Comparison of ENCODE assay signal across 30 cellular contexts in genomic region chrX:18721683-18722499, GRCh38. TPM values are rescaled to one million over a fixed set of nuclear protein-coding genes. Genes with fewer than 3 reads are reported as not detected.
A peak's percentile ranks its signal among the peaks of the same experiment; 100 is the strongest.
DNase-seq lines count a peak whose midpoint lies in the region; ATAC-seq and TF ChIP-seq lines count a peak whose summit lies in the region.
"Had no signal": no experiment of that assay in that cellular context is flagged by ENCODE, and none has a peak within 500 bp of the region (broad histone marks: within the 10 kb centered on the region; RNA-seq: fewer than 3 reads in every experiment).

No MANE protein-coding gene starts in this region.

- H2AFZ ChIP-seq in OCI-LY7 (ENCODE audit: low read length) = no peak overlapping the region
- H2AFZ ChIP-seq: GM23248 had no signal

- H3K27me3 ChIP-seq in ascending aorta (no peaks in the 10 kb centered on the region), layer of hippocampus (ENCODE audit: control insufficient read depth, insufficient read depth, low read length) (no peaks in the 10 kb centered on the region)
- H3K27me3 ChIP-seq: BE2C had no signal

- POLR2A ChIA-PET in OCI-LY7 (lab: Charles Lee) = no interaction called here

- peak; percentile 42 for ATAC-seq in sciatic nerve
- no peak for ATAC-seq in esophagus mucosa
- ATAC-seq: right cardiac atrium; stimulated activated naive CD8-positive, alpha-beta T cell treated with anti-CD3 and anti-CD28 coated beads, Interleukin-15, amount 100 ng/mL, for 72 hours; T-cell had no signal

- no peaks in the 10 kb centered on the region for H3K4me1 ChIP-seq in ascending aorta
- no peaks in the 10 kb centered on the region for H3K4me1 ChIP-seq in OCI-LY7 (ENCODE audit: insufficient read depth, low read length, poor library complexity, severe bottlenecking)
- H3K4me1 ChIP-seq: adrenal gland, BE2C had no signal

- H3K27ac ChIP-seq in ascending aorta (peak overlapping the region; percentile 37 to 43), layer of hippocampus (ENCODE audit: low read depth, low read length) (peak overlapping the region; percentile 36), OCI-LY7 (ENCODE audit: low read depth, low read length, poor library complexity, severe bottlenecking) (no peak overlapping the region), coronary artery (no peak overlapping the region)
- H3K27ac ChIP-seq: adrenal gland, GM23248 had no signal

- DNase-seq in Ammon's horn (ENCODE audit: low spot score) (peak; percentile 33), ascending aorta (ENCODE audit: low spot score in 2 of 2) (no peak), sciatic nerve (ENCODE audit: low spot score) (no peak), OCI-LY7 (ENCODE audit: low spot score) (no peak), coronary artery (ENCODE audit: low spot score) (no peak)
- no peak for DNase-seq in stimulated activated CD4-positive, alpha-beta T cell treated with anti-CD3 and anti-CD28 coated beads, Interleukin-2, amount 100 ng/mL, for 48 hours
- DNase-seq: activated CD4-positive, CD25-positive, alpha-beta regulatory T cell treated with anti-CD3 and anti-CD28 coated beads, Interleukin-2, amount 50 U/mL, for 72 hours; activated CD8-positive, alpha-beta memory T cell treated with anti-CD3 and anti-CD28 coated beads for 24 hours; activated T-cell treated with anti-CD3 and anti-CD28 coated beads, Interleukin-2, amount 50 U/mL, for 1 hour; adrenal gland; BE2C; cortex of kidney; endodermal cell; GDM1; GM23248; KG1; NCI-H1436; NCI-H2107; right cardiac atrium; stimulated activated CD4-positive, alpha-beta T cell treated with anti-CD3 and anti-CD28 coated beads, Interleukin-15, amount 100 ng/mL, for 24 hours; stimulated activated naive CD8-positive, alpha-beta T cell treated with anti-CD3 and anti-CD28 coated beads, Interleukin-15, amount 100 ng/mL, for 72 hours; T-cell had no signal

- intact Hi-C loops in ascending aorta (cut with DNase I) (no loop called here), sciatic nerve (cut with DNase I) (no loop called here), OCI-LY7 (cut with micrococcal nuclease; ENCODE audit: unreplicated experiment) (no loop called here)

- CTCF ChIA-PET in OCI-LY7 (lab: Charles Lee; ENCODE audit: unreplicated experiment) = no interaction called here

- no TSS peak for BruUV-seq in OCI-LY7 (replicated peaks; lab: Mats Ljungman, UMichigan)

- H3K36me3 ChIP-seq in ascending aorta (no peaks in the 10 kb centered on the region), OCI-LY7 (ENCODE audit: insufficient read depth, low read length) (no peaks in the 10 kb centered on the region)
- H3K36me3 ChIP-seq: adrenal gland, BE2C had no signal

- H3K9me3 ChIP-seq in ascending aorta (no peaks in the 10 kb centered on the region), OCI-LY7 (ENCODE audit: low read length) (no peaks in the 10 kb centered on the region)
- H3K9me3 ChIP-seq: adrenal gland, BE2C had no signal

- H4K20me1 ChIP-seq in OCI-LY7 (ENCODE audit: insufficient read depth, low read length) = no peaks in the 10 kb centered on the region

- H3K79me2 ChIP-seq in OCI-LY7 (ENCODE audit: insufficient read depth, low read depth, low read length) = no peaks in the 10 kb centered on the region

- no peak overlapping the region for H3K4me3 ChIP-seq in ascending aorta
- H3K4me3 ChIP-seq in OCI-LY7 (ENCODE audit: low read depth, low read length, poor library complexity, severe bottlenecking) = no peak overlapping the region
- H3K4me3 ChIP-seq in coronary artery = no peak overlapping the region
- H3K4me3 ChIP-seq: adrenal gland, GM23248 had no signal

- H3K4me2 ChIP-seq in OCI-LY7 (ENCODE audit: low read length) = no peak overlapping the region

- no peaks in the 10 kb centered on the region for H3K9me2 ChIP-seq in OCI-LY7 (ENCODE audit: insufficient read depth, low read length)

- no peak for TF ChIP-seq CTCF in ascending aorta (IDR thresholded peaks at IDR 0.05)
- no peak for TF ChIP-seq CTCF in OCI-LY7 (conservative IDR thresholded peaks at IDR 0.05; ENCODE audit: low read length)
- TF ChIP-seq CTCF in coronary artery (IDR thresholded peaks at IDR 0.05) = no peak

RNA-seq across cellular contexts. Expression of gene PPEF1, which starts 14.4 kb away (rescaled TPM):
- total RNA-seq in ascending aorta (not detected), sciatic nerve (not detected), OCI-LY7 (2022) (not detected in 2 replicates), esophagus mucosa (not detected)
- not detected in 2 replicates for total RNA-seq in OCI-LY7 (2014; rRNA removed; shearing (Covaris generic))
- total RNA-seq: bronchial epithelial cell, GM23248, HT1080, lung microvascular endothelial cell, omental fat pad had no signal

RNA-seq across cellular contexts. Expression of gene RS1, which starts 50.0 kb away (rescaled TPM):
- total RNA-seq in ascending aorta (not detected), sciatic nerve (not detected), OCI-LY7 (2022) (not detected in 2 replicates), esophagus mucosa (not detected)
- not detected in 2 replicates for total RNA-seq in OCI-LY7 (2014; rRNA removed; shearing (Covaris generic))
- total RNA-seq: A673, adrenal gland, bronchial epithelial cell, endodermal cell, GM23248, HT1080, lung microvascular endothelial cell, NCI-H460, omental fat pad, right cardiac atrium, T-cell had no signal

Comparison
In these comparisons a context has a peak if more than half of its experiments do, and no peak if none do; other contexts are left out.
1. H3K27ac ChIP-seq: peak in ascending aorta (2 of 2) and layer of hippocampus (single experiment); none in OCI-LY7 (single experiment) and coronary artery (0 of 2).